18 cellular contexts compared by ENCODE assay signal in genomic region chr15:68143785-68144184, GRCh38.
DNase-seq lines count a peak whose midpoint lies in the region; ATAC-seq, FAIRE-seq and TF ChIP-seq lines count a peak whose summit lies in the region.
"Had no signal": no experiment of that assay in that cellular context is flagged by ENCODE, and none has a peak within 500 bp of the region (broad histone marks: within the 10 kb centered on the region; RNA-seq: fewer than 3 reads in every experiment).

No MANE protein-coding gene starts in this region.

- peak; percentile 13 for FAIRE-seq in islet of Langerhans (lab: Jason Lieb, UNC)
- FAIRE-seq: G401.6, GM12892, H1 had no signal

- no peaks in the 10 kb centered on the region for H3K27me3 Mint-ChIP-seq in MCF 10A (ENCODE audit: insufficient read depth, unreplicated experiment)

- H2AFZ ChIP-seq in PC-3 (ENCODE audit: low read length): no peak overlapping the region
- H2AFZ ChIP-seq: GM23248 had no signal

- H3K36me3 ChIP-seq in breast epithelium (no peaks in the 10 kb centered on the region), HEK293 (ENCODE audit: control insufficient read depth in 2 of 2, insufficient read depth in 1 of 2, low read length in 2 of 2) (peaks cover 9 to 14% of the 10 kb centered on the region in 2 experiments), PC-3 (ENCODE audit: low read depth, low read length) (peaks cover 7% of the 10 kb centered on the region; the same call in 1 of the 2 replicates)

- H3K27me3 ChIP-seq in breast epithelium (no peaks in the 10 kb centered on the region), PC-3 (ENCODE audit: low read length) (no peaks in the 10 kb centered on the region)

- H4K20me1 ChIP-seq in PC-3 (ENCODE audit: low read length): no peaks in the 10 kb centered on the region

- H3K9ac ChIP-seq in PC-3 (ENCODE audit: low read length): no peak overlapping the region
- H3K9ac ChIP-seq: GM23248 had no signal

- no peak for TF ChIP-seq CTCF in MCF 10A (IDR thresholded peaks at IDR 0.05; ENCODE audit: unreplicated experiment)
- TF ChIP-seq CTCF in breast epithelium (IDR thresholded peaks at IDR 0.05): no peak
- no peak for TF ChIP-seq CTCF in HEK293 (tag by site-specific recombination; IDR thresholded peaks at IDR 0.05)
- no peak for TF ChIP-seq CTCF in PC-3 (conservative IDR thresholded peaks at IDR 0.05; ENCODE audit: low read depth, low read length)

- CTCF ChIA-PET in MCF 10A (lab: Yijun Ruan, JAX): interaction anchor here (0.6 kb wide), 1 partner anchor 732 kb away, joined by 4 read pairs; no protein-coding TSS in a partner anchor
- CTCF ChIA-PET in HEK293 (lab: Yijun Ruan, JAX): interaction anchor here (1.0 kb wide), 1 partner anchor 11 kb away, joined by 3 read pairs; no protein-coding TSS in a partner anchor
- CTCF ChIA-PET in PC-3 (lab: Charles Lee): no interaction called here

- H3F3A ChIP-seq in PC-3 (ENCODE audit: low read length, unreplicated experiment): peaks cover 3% of the 10 kb centered on the region

- H3K4me3 Mint-ChIP-seq in MCF 10A (ENCODE audit: unreplicated experiment): no peak overlapping the region
- H3K4me3 Mint-ChIP-seq: CD8-positive, alpha-beta T cell; HFFc6 had no signal

- POLR2A ChIA-PET in MCF 10A (lab: Yijun Ruan, JAX): no interaction called here
- POLR2A ChIA-PET in HEK293 (lab: Yijun Ruan, JAX): no interaction called here
- POLR2A ChIA-PET in PC-3 (lab: Charles Lee; ENCODE audit: unreplicated experiment): no interaction called here

- no peaks in the 10 kb centered on the region for H3K9me3 Mint-ChIP-seq in MCF 10A (ENCODE audit: unreplicated experiment)
- H3K9me3 Mint-ChIP-seq: CD8-positive, alpha-beta T cell; HFFc6 had no signal

- H3K36me3 Mint-ChIP-seq in MCF 10A (ENCODE audit: insufficient read depth, unreplicated experiment): peaks cover 35% of the 10 kb centered on the region

- H3K4me1 ChIP-seq in breast epithelium: no peaks in the 10 kb centered on the region
- H3K4me1 ChIP-seq in HEK293 (ENCODE audit: control insufficient read depth, insufficient read depth, low read length): no peaks in the 10 kb centered on the region
- peaks cover 16% of the 10 kb centered on the region for H3K4me1 ChIP-seq in PC-3 (ENCODE audit: insufficient read depth, low read length)

- H3K4me2 ChIP-seq in PC-3 (ENCODE audit: low read length): no peak overlapping the region

- TF ChIP-seq POLR2A in breast epithelium (IDR thresholded peaks at IDR 0.05): no peak

- H3K27ac Mint-ChIP-seq in MCF 10A (ENCODE audit: low read depth, unreplicated experiment): peak overlapping the region; percentile 20
- H3K27ac Mint-ChIP-seq: HFFc6 had no signal

- no peaks in the 10 kb centered on the region for H3K9me2 ChIP-seq in PC-3 (replicated peaks; ENCODE audit: low read length)

- DNase-seq in MCF 10A (ENCODE audit: unreplicated experiment): no peak
- no peak for DNase-seq in breast epithelium (ENCODE audit: low spot score in 2 of 2)
- no peak for DNase-seq in PC-3
- DNase-seq: C1 segment of cervical spinal cord; Caco-2; CD8-positive, alpha-beta T cell; DMS153; DND-41; GM23248; H7; HFFc6 had no signal

- H3K27ac ChIP-seq in breast epithelium: no peak overlapping the region
- H3K27ac ChIP-seq in HEK293 (ENCODE audit: extremely low read depth, low read depth, low read length): no peak overlapping the region
- H3K27ac ChIP-seq in PC-3 (ENCODE audit: low read length): no peak overlapping the region
- H3K27ac ChIP-seq: GM23248 had no signal

- H3K4me3 ChIP-seq in breast epithelium: no peak overlapping the region
- H3K4me3 ChIP-seq in HEK293 (ENCODE audit: low read depth, low read length): no peak overlapping the region
- no peak overlapping the region for H3K4me3 ChIP-seq in PC-3 (ENCODE audit: low read length)
- H3K4me3 ChIP-seq: GM23248 had no signal

- peaks cover 25% of the 10 kb centered on the region for H3K79me2 ChIP-seq in PC-3 (ENCODE audit: low read length)

- intact Hi-C loops in MCF 10A (cut with micrococcal nuclease): no loop called here
- intact Hi-C loops in breast epithelium (cut with DNase I; ENCODE audit: low total_unique reads): no loop called here
- intact Hi-C loops in PC-3 (cut with micrococcal nuclease): no loop called here

- peaks cover 8% of the 10 kb centered on the region for H3K4me1 Mint-ChIP-seq in MCF 10A (ENCODE audit: insufficient read depth, unreplicated experiment)

- BruUV-seq in MCF 10A (replicated peaks; lab: Mats Ljungman, UMichigan) (no TSS peak), PC-3 (replicated peaks; lab: Mats Ljungman, UMichigan) (no TSS peak)

- no peak for ATAC-seq in GM21381 (IDR thresholded peaks at IDR 0.05; ENCODE audit: unreplicated experiment)
- ATAC-seq in PC-3: no peak
- ATAC-seq: CD8-positive, alpha-beta T cell; HCT116 had no signal

- H3K9me3 ChIP-seq in breast epithelium (no peaks in the 10 kb centered on the region), HEK293 (ENCODE audit: control insufficient read depth, insufficient read depth, low read depth, low read length) (no peaks in the 10 kb centered on the region), PC-3 (ENCODE audit: low read length) (no peaks in the 10 kb centered on the region)
- H3K9me3 ChIP-seq: Caco-2 had no signal

TF ChIP-seq in HEK293, 187 proteins besides CTCF, POLR2A, EP300 and RAD21:
- TF ChIP-seq SCRT1 (tag by site-specific recombination; IDR thresholded peaks at IDR 0.05; ENCODE audit: borderline replicate concordance) (0 out of 2 replicates have a peak, but pooled peaks have one; percentile 53), ZNF335 (tag by site-specific recombination; conservative IDR thresholded peaks at IDR 0.05) (no peak), KLF10 (tag by site-specific recombination; IDR thresholded peaks at IDR 0.05) (no peak), ZBTB44 (tag by site-specific recombination; IDR thresholded peaks at IDR 0.05) (no peak), ZNF514 (tag by site-specific recombination; IDR thresholded peaks at IDR 0.05) (no peak), ZXDB (tag by site-specific recombination; IDR thresholded peaks at IDR 0.05) (no peak), ZNF394 (tag by site-specific recombination; IDR thresholded peaks at IDR 0.05; ENCODE audit: borderline replicate concordance) (no peak), ZNF266 (tag by site-specific recombination; IDR thresholded peaks at IDR 0.05; ENCODE audit: low read depth) (no peak), SCRT2 (tag by site-specific recombination; IDR thresholded peaks at IDR 0.05) (peak; percentile 73; the same call in 1 of the 2 replicates)
